1 cellular context compared by ENCODE assay signal in the genomic region with DNA sequence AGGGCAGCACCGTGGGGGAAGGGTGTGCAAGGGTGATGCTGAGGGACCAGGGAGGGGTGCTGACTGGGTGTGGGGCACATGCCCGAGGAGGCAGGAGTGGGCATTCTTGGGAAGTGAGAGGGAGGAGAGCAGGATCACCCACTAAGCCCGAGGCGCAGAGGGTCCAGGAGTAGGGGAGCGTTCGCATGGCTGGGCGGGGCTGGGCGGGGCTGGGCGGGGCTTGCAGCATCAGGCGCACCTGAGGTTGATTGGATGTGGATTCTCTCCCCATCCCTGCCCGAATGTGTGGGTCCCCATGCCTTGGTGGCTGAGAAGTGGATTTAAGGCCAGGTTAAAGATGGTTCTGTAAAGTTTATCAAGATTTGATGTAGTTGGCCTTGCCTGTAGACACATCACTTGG.
TF ChIP-seq lines count a peak whose summit lies in the region.

No MANE protein-coding gene starts in this region.

TF ChIP-seq in SK-N-SH, 30 proteins besides CTCF, POLR2A, EP300 and RAD21 (continued from another document):
- TF ChIP-seq GATA2 (CRISPR knock-in tag; IDR thresholded peaks at IDR 0.05) = no peak
- no peak for TF ChIP-seq EZH2phosphoT487 (IDR thresholded peaks at IDR 0.05; ENCODE audit: borderline replicate concordance, low read depth)
- no peak for TF ChIP-seq MXI1 (IDR thresholded peaks at IDR 0.05; ENCODE audit: low read depth, low read length)
- no peak for TF ChIP-seq FOSL2 (IDR thresholded peaks at IDR 0.05; ENCODE audit: borderline replicate concordance, low read depth)
- TF ChIP-seq SIN3A (IDR thresholded peaks at IDR 0.05; ENCODE audit: borderline replicate concordance, low read depth, low read length) = no peak
